Comparison of ENCODE assay signal across 28 cellular contexts in the genomic region with DNA sequence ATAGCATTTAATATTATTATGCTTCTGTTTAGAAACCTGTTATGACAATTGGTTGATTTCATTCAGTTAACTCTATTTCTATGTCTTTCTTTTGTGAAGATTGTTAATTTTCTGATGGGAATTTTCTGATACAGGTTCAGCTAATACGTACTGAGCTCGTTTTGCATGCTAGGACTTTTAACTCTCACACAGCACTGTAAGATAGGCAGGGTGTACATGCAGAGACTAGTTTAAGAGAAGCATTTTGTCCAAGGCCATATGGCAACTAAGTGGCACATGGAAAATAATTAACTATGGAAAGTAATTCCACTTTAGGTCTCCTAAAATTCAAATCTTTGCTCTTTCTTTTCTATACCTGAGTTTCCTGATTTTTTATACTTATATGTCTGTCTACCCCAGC.
"Had no signal": no experiment of that assay in that cellular context is flagged by ENCODE, and none has a peak within 500 bp of the region (broad histone marks: within the 10 kb centered on the region; RNA-seq: fewer than 3 reads in every experiment).

No MANE protein-coding gene starts in this region.

- H3K27me3 ChIP-seq: right atrium auricular region, spleen, upper lobe of left lung, vagina had no signal

- DNase-seq: activated CD4-positive, alpha-beta memory T cell treated with anti-CD3 and anti-CD28 coated beads, Interleukin-2, amount 10 ng/mL, durations not matched to agents 7 days and 5 days; activated CD4-positive, alpha-beta T cell treated with anti-CD3 and anti-CD28 coated beads, Interleukin-2, amount 10 ng/mL, durations not matched to agents 24 days and 14 days; activated CD4-positive, CD25-positive, alpha-beta regulatory T cell treated with anti-CD3 and anti-CD28 coated beads, Interleukin-2, amount 50 U/mL, for 72 hours; activated gamma-delta T cell treated with Interleukin-2 at 50 U/mL for 16 hours; activated naive CD4-positive, alpha-beta T cell treated with anti-CD3 and anti-CD28 coated beads, Interleukin-2, amount 50 U/mL, for 16 hours; activated T-cell treated with anti-CD3 and anti-CD28 coated beads, Interleukin-2, amount 50 U/mL, for 4 hours; amniotic stem cell; dermis blood vessel endothelial cell; effector CD4-positive, alpha-beta T cell; head of caudate nucleus; hypothalamus; immature natural killer cell; midbrain; naive thymus-derived CD8-positive, alpha-beta T cell; nucleus accumbens; spleen; stimulated activated naive CD8-positive, alpha-beta T cell treated with anti-CD3 and anti-CD28 coated beads, Interleukin-15, Interleukin-2, amounts not matched to agents 100 U/mL and 50 U/mL, for 24 hours; T-helper 17 cell; T1000; upper lobe of left lung had no signal

- H3K27ac ChIP-seq: parathyroid adenoma, right atrium auricular region, spleen, thoracic aorta, vagina had no signal

- H2AFZ ChIP-seq: parathyroid adenoma had no signal

- H3K4me1 Mint-ChIP-seq: activated T-helper 17 cell treated with anti-CD3 and anti-CD28 coated beads, Interleukin-2, amount 50 U/mL, for 72 hours; immature natural killer cell had no signal

- H3K27ac Mint-ChIP-seq: activated CD4-positive, alpha-beta memory T cell treated with anti-CD3 and anti-CD28 coated beads, Interleukin-2, amount 10 ng/mL, durations not matched to agents 7 days and 5 days; activated CD4-positive, alpha-beta T cell treated with anti-CD3 and anti-CD28 coated beads, Interleukin-2, amount 10 ng/mL, durations not matched to agents 24 days and 14 days; activated T-helper 17 cell treated with anti-CD3 and anti-CD28 coated beads, Interleukin-2, amount 50 U/mL, for 72 hours; immature natural killer cell; memory B cell; naive thymus-derived CD8-positive, alpha-beta T cell; T-helper 17 cell had no signal

- H3K9me3 Mint-ChIP-seq: activated T-helper 17 cell treated with anti-CD3 and anti-CD28 coated beads, Interleukin-2, amount 50 U/mL, for 72 hours; immature natural killer cell; memory B cell had no signal

- H3K9me3 ChIP-seq: right atrium auricular region, spleen, thoracic aorta, upper lobe of left lung, vagina had no signal

- H3K4me1 ChIP-seq: parathyroid adenoma, spleen, vagina had no signal

- H3K4me3 Mint-ChIP-seq: activated CD4-positive, alpha-beta memory T cell treated with anti-CD3 and anti-CD28 coated beads, Interleukin-2, amount 10 ng/mL, durations not matched to agents 7 days and 5 days; activated CD4-positive, alpha-beta T cell treated with anti-CD3 and anti-CD28 coated beads, Interleukin-2, amount 10 ng/mL, durations not matched to agents 24 days and 14 days; activated T-cell treated with anti-CD3 and anti-CD28 coated beads, Interleukin-2, amount 50 U/mL, for 4 hours; activated T-helper 17 cell treated with anti-CD3 and anti-CD28 coated beads, Interleukin-2, amount 50 U/mL, for 72 hours; immature natural killer cell; memory B cell; naive thymus-derived CD8-positive, alpha-beta T cell; neural crest cell; T-helper 17 cell had no signal

- H3K4me3 ChIP-seq: right atrium auricular region, spleen, thoracic aorta, upper lobe of left lung, vagina had no signal

- H3K36me3 ChIP-seq: right atrium auricular region, spleen, thoracic aorta, upper lobe of left lung, vagina had no signal

- FAIRE-seq: colon had no signal

- H3K27me3 Mint-ChIP-seq: activated CD4-positive, alpha-beta memory T cell treated with anti-CD3 and anti-CD28 coated beads, Interleukin-2, amount 10 ng/mL, durations not matched to agents 7 days and 5 days; activated CD4-positive, alpha-beta T cell treated with anti-CD3 and anti-CD28 coated beads, Interleukin-2, amount 10 ng/mL, durations not matched to agents 24 days and 14 days; activated T-helper 17 cell treated with anti-CD3 and anti-CD28 coated beads, Interleukin-2, amount 50 U/mL, for 72 hours; memory B cell; naive thymus-derived CD8-positive, alpha-beta T cell; T-helper 17 cell had no signal

- H3K79me2 ChIP-seq: parathyroid adenoma had no signal

- ATAC-seq: activated T-cell treated with anti-CD3 and anti-CD28 coated beads, Interleukin-2, amount 50 U/mL, for 4 hours; activated T-helper 17 cell treated with anti-CD3 and anti-CD28 coated beads, Interleukin-2, amount 50 U/mL, for 72 hours; naive thymus-derived CD8-positive, alpha-beta T cell; stimulated activated naive CD8-positive, alpha-beta T cell treated with anti-CD3 and anti-CD28 coated beads, Interleukin-15, Interleukin-2, amounts not matched to agents 100 U/mL and 50 U/mL, for 24 hours; T-helper 17 cell had no signal

- H3K9ac ChIP-seq: parathyroid adenoma had no signal
